Comparison of ENCODE assay signal across 8 cellular contexts in the genomic region with DNA sequence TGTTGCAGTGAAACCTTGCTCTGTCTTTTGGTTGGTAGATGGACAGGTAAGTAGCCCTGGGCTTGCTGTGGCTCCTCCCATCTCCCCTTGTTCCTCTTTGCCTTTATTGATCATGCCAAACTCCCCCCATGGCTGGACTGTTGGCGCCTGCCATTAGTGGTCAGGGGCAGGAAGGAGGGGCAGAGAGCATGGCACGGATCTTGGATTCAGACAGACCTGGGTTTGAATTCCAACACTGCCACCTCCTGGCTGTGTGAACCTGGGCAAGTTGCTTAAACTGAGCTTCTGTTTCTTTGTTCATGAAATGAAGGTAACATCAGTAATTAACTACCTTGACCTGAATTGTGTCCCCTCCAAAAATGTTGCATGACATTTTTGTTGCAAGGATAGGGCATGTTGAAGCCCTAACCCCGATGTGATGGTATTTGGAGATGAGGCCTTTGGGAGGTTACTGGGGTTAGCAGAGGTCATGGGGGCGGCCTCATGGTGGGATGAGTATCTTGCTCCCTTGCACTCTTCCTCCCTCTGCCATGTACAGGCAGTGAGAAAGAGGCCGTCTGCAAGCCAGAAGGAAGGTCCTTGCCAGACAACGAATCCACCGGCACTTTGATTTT. TPM values are rescaled to one million over a fixed set of nuclear protein-coding genes. Genes with fewer than 3 reads are reported as not detected.
A peak's percentile ranks its signal among the peaks of the same experiment; 100 is the strongest.
DNase-seq lines count a peak whose midpoint lies in the region; ATAC-seq and TF ChIP-seq lines count a peak whose summit lies in the region.

No MANE protein-coding gene starts in this region.

- H3K27ac Mint-ChIP-seq in Calu3 (ENCODE audit: unreplicated experiment) = no peak overlapping the region

- intact Hi-C loops in Calu3 (cut with micrococcal nuclease; ENCODE audit: unreplicated experiment) = loop anchor here (1.0 to 10.0 kb wide), 5 partner anchors 47 to 520 kb away; no protein-coding TSS in a partner anchor

- no peak overlapping the region for H3K4me3 Mint-ChIP-seq in Calu3 (ENCODE audit: low read depth, unreplicated experiment)

- H3K9me3 Mint-ChIP-seq in Calu3 (ENCODE audit: low read depth, unreplicated experiment) = no peaks in the 10 kb centered on the region

- ATAC-seq in GM21390 (IDR thresholded peaks at IDR 0.05; ENCODE audit: unreplicated experiment) (peak; percentile 38), esophagus mucosa (no peak), GM18858 (IDR thresholded peaks at IDR 0.05; ENCODE audit: unreplicated experiment) (no peak)

- BruUV-seq in Calu3 (replicated peaks; lab: Mats Ljungman, UMichigan) = no TSS peak

- no peaks in the 10 kb centered on the region for H3K27me3 Mint-ChIP-seq in Calu3 (ENCODE audit: unreplicated experiment)

- no peak overlapping the region for H3K27ac ChIP-seq in brain microvascular endothelial cell

- H3K4me1 Mint-ChIP-seq in Calu3 (ENCODE audit: low read depth, unreplicated experiment) = no peaks in the 10 kb centered on the region

- H3K27me3 ChIP-seq in brain microvascular endothelial cell (replicated peaks) = no peaks in the 10 kb centered on the region

- TF ChIP-seq CTCF in Calu3 (IDR thresholded peaks at IDR 0.05; ENCODE audit: unreplicated experiment) (peak; percentile 56), brain microvascular endothelial cell (IDR thresholded peaks at IDR 0.05; ENCODE audit: low read depth, low read length, missing control alignments) (peak; percentile 69)

- in situ Hi-C loops in brain microvascular endothelial cell (cut with HindIII; ENCODE audit: low pct_ligation_motif_present, low sequenced_read_pairs) = no loop called here

- no peaks in the 10 kb centered on the region for H3K36me3 ChIP-seq in brain microvascular endothelial cell (replicated peaks)

- no peaks in the 10 kb centered on the region for H3K36me3 Mint-ChIP-seq in Calu3 (ENCODE audit: insufficient read depth, unreplicated experiment)

- H3K4me3 ChIP-seq in brain microvascular endothelial cell (ENCODE audit: low read depth, low read length) = no peak overlapping the region

- CTCF ChIA-PET in Calu3 (lab: Charles Lee) = interaction anchor here (0.6 to 2.5 kb wide), 13 partner anchors 8 to 1084 kb away, joined by 3 to 15 read pairs (median 4); no protein-coding TSS in a partner anchor

- DNase-seq in Calu3 = peak; percentile 59
- peak; percentile 58 for DNase-seq in NCI-H2196 treated with DMSO at 0.1 percent for 48 hours (lab: John Stamatoyannopoulos, UW; ENCODE audit: unreplicated experiment)
- peak; percentile 57 for DNase-seq in brain microvascular endothelial cell
- peak; percentile 69 for DNase-seq in medulla oblongata (ENCODE audit: extremely low spot score)
- DNase-seq in KG1 (lab: John Stamatoyannopoulos, UW) = no peak

RNA-seq across cellular contexts. Expression of gene SLC2A9, which starts 6.0 kb away (rescaled TPM):
- total RNA-seq in Calu3 (2022) (1.4 and 1.8 TPM in 2 replicates), esophagus mucosa (21.5 TPM)
